ENCODE assay signal across 25 cellular contexts in the genomic region with DNA sequence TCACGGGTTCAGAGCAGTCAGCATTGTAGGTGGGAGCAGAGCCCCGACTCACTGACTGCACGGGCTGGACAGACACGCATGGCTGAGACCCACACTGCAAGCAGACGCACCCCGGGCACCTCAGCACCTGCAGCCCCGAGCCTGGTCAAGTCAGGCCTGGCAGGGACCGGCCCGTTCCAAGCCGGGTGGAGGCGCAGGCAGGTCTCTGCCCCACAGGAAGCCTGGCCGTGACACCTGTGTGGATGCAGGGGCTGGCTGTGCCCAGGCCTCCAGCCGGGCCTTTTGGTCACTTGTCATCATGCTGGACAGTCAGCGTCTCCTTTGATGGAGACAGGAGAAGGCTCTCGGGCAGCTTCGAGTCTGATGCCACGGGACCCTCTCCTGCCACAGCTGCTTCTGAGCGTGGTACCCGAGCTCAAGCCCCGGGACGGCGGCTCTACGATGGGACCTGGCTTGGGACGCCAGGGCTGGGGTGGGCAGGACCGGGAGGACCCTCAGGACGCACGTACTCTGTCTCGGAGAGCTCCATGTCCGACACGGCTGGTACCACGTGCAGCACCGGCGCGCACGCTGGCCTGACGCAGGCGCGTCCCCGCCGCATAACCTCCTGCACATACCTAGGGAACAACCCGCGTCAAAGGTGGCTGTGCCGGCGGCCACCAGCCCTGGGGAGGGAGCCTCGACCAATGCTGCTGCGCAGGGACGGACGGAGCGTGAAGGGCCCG. TPM values are rescaled to one million over a fixed set of nuclear protein-coding genes. Genes with fewer than 3 reads are reported as not detected.
"Had no signal": no experiment of that assay in that cellular context is flagged by ENCODE, and none has a peak within 500 bp of the region (broad histone marks: within the 10 kb centered on the region; RNA-seq: fewer than 3 reads in every experiment).

No MANE protein-coding gene starts in this region.

- H3K9me3 ChIP-seq: Peyer's patch had no signal

- ATAC-seq: PC-3, Right ventricle myocardium inferior, SK-N-SH treated with all-trans-retinoic acid at 6 μM for 48 hours had no signal

- H3K27me3 ChIP-seq: Peyer's patch, SJCRH30 had no signal

- H3K27ac ChIP-seq: Peyer's patch, SJCRH30 had no signal

- DNase-seq: KBM-7, MV-4-11, NCI-H1048, NCI-H1105, NCI-H1417, NCI-H1436 treated with DMSO at 0.1 percent for 48 hours, NCI-H1694, NCI-H187 treated with DMSO at 0.1 percent for 48 hours, NCI-H2029 treated with DMSO at 0.1 percent for 48 hours, NCI-H2171 treated with DMSO at 0.1 percent for 48 hours, NCI-H345, NCI-H510A, NCI-H524 treated with DMSO at 0.1 percent for 48 hours, NCI-H69, NCI-H774, PC-3, Peyer's patch, SHP77 treated with DMSO at 0.1 percent for 48 hours, SJCRH30 had no signal

- H3K4me1 ChIP-seq: Peyer's patch, SJCRH30 had no signal

- H3K4me3 ChIP-seq: Peyer's patch, SJCRH30 had no signal

RNA-seq across cellular contexts. Expression of a gene that starts 7.9 kb away (rescaled TPM):
- total RNA-seq: MCF 10A, OCI-LY7, PC-3 had no signal

RNA-seq across cellular contexts. Expression of a gene that starts 10.5 kb away (rescaled TPM):
- total RNA-seq: LHCN-M2, MCF 10A, OCI-LY7, PC-3, RPMI7951, SJCRH30 had no signal

RNA-seq across cellular contexts. Expression of a gene that starts 15.1 kb away (rescaled TPM):
- total RNA-seq: OCI-LY7, RPMI7951, SJCRH30 had no signal
